In genomic region chr20:50857348-50857747, GRCh38 we compare ENCODE assay signal across 29 cellular contexts.
"Had no signal": no experiment of that assay in that cellular context is flagged by ENCODE, and none has a peak within 500 bp of the region (broad histone marks: within the 10 kb centered on the region; RNA-seq: fewer than 3 reads in every experiment).

No MANE protein-coding gene starts in this region.

- H3K27ac ChIP-seq: brain microvascular endothelial cell, coronary artery, dorsolateral prefrontal cortex, esophagus muscularis mucosa, foreskin keratinocyte, gastrocnemius medialis, heart left ventricle had no signal

- H3K36me3 Mint-ChIP-seq: activated naive CD8-positive, alpha-beta T cell; WTC11 had no signal

- H3K4me3 ChIP-seq: coronary artery, dorsolateral prefrontal cortex, esophagus muscularis mucosa, gastrocnemius medialis, heart left ventricle had no signal

- H3K9me3 ChIP-seq: esophagus muscularis mucosa, gastrocnemius medialis, heart left ventricle had no signal

- H3K27me3 Mint-ChIP-seq: activated CD8-positive, alpha-beta T cell treated with anti-CD3 and anti-CD28 coated beads for 36 hours; activated naive CD8-positive, alpha-beta T cell; activated T-helper 17 cell treated with anti-CD3 and anti-CD28 coated beads, Interleukin-2, amount 50 U/mL, for 72 hours; central memory CD8-positive, alpha-beta T cell; dendritic cell treated with granulocyte-macrophage colony-stimulating factor and Interleukin-4, amounts not matched to agents 40 ng/mL and 50 ng/mL, for 4 days had no signal

- H3K9me3 Mint-ChIP-seq: activated CD8-positive, alpha-beta T cell treated with anti-CD3 and anti-CD28 coated beads for 36 hours; activated T-cell treated with anti-CD3 and anti-CD28 coated beads, Interleukin-2, amount 50 U/mL, for 4 hours; activated T-helper 17 cell treated with anti-CD3 and anti-CD28 coated beads, Interleukin-2, amount 50 U/mL, for 72 hours; central memory CD8-positive, alpha-beta T cell; dendritic cell treated with granulocyte-macrophage colony-stimulating factor and Interleukin-4, amounts not matched to agents 40 ng/mL and 50 ng/mL, for 4 days; WTC11 had no signal

- H3K4me1 ChIP-seq: foreskin keratinocyte, gastrocnemius medialis, heart left ventricle had no signal

- DNase-seq: activated CD4-positive, alpha-beta T cell treated with anti-CD3 and anti-CD28 coated beads for 1 hour; activated CD4-positive, alpha-beta T cell treated with anti-CD3 and anti-CD28 coated beads for 48 hours; activated CD4-positive, alpha-beta T cell treated with anti-CD3 and anti-CD28 coated beads, Interleukin-2, amount 50 U/mL, for 1 hour; activated CD4-positive, alpha-beta T cell treated with anti-CD3 and anti-CD28 coated beads, Interleukin-2, amount 50 U/mL, for 48 hours; activated CD8-positive, alpha-beta memory T cell treated with anti-CD3 and anti-CD28 coated beads for 24 hours; activated CD8-positive, alpha-beta T cell treated with anti-CD3 and anti-CD28 coated beads for 36 hours; activated effector memory CD4-positive, alpha-beta T cell treated with Interleukin-2 at 50 U/mL for 16 hours; activated gamma-delta T cell treated with Interleukin-2 at 50 U/mL for 16 hours; activated naive CD4-positive, alpha-beta T cell treated with anti-CD3 and anti-CD28 coated beads, Interleukin-2, amount 50 U/mL, for 16 hours; activated naive CD4-positive, alpha-beta T cell treated with Interleukin-2 at 50 U/mL for 16 hours; activated T-cell treated with anti-CD3 and anti-CD28 coated beads, Interleukin-2, amount 50 U/mL, for 4 hours; amniotic stem cell; anterior cingulate cortex; brain microvascular endothelial cell; dorsolateral prefrontal cortex; effector memory CD4-positive, alpha-beta T cell; erythroblast; foreskin keratinocyte; gastrocnemius medialis; glutamatergic neuron; heart left ventricle; T-helper 2 cell had no signal

- H3K27me3 ChIP-seq: brain microvascular endothelial cell, dorsolateral prefrontal cortex, esophagus muscularis mucosa, foreskin keratinocyte, gastrocnemius medialis, heart left ventricle had no signal

- H3K27ac Mint-ChIP-seq: activated CD8-positive, alpha-beta T cell treated with anti-CD3 and anti-CD28 coated beads for 36 hours; activated naive CD8-positive, alpha-beta T cell; activated T-helper 17 cell treated with anti-CD3 and anti-CD28 coated beads, Interleukin-2, amount 50 U/mL, for 72 hours; dendritic cell treated with granulocyte-macrophage colony-stimulating factor and Interleukin-4, amounts not matched to agents 40 ng/mL and 50 ng/mL, for 4 days; WTC11 had no signal

- H3K4me3 Mint-ChIP-seq: activated CD8-positive, alpha-beta T cell treated with anti-CD3 and anti-CD28 coated beads for 36 hours; activated naive CD8-positive, alpha-beta T cell; activated T-cell treated with anti-CD3 and anti-CD28 coated beads, Interleukin-2, amount 50 U/mL, for 4 hours; activated T-helper 17 cell treated with anti-CD3 and anti-CD28 coated beads, Interleukin-2, amount 50 U/mL, for 72 hours; central memory CD8-positive, alpha-beta T cell; dendritic cell treated with granulocyte-macrophage colony-stimulating factor and Interleukin-4, amounts not matched to agents 40 ng/mL and 50 ng/mL, for 4 days; WTC11 had no signal

- H3K36me3 ChIP-seq: brain microvascular endothelial cell, esophagus muscularis mucosa, gastrocnemius medialis, heart left ventricle had no signal

- H3K4me1 Mint-ChIP-seq: central memory CD8-positive, alpha-beta T cell had no signal

- ATAC-seq: activated CD8-positive, alpha-beta T cell treated with anti-CD3 and anti-CD28 coated beads for 36 hours; activated T-cell treated with anti-CD3 and anti-CD28 coated beads, Interleukin-2, amount 50 U/mL, for 4 hours; activated T-helper 17 cell treated with anti-CD3 and anti-CD28 coated beads, Interleukin-2, amount 50 U/mL, for 72 hours; foreskin keratinocyte; gastrocnemius medialis; heart left ventricle; WTC11 had no signal
